ENCODE assay signal across 19 cellular contexts in the genomic region with DNA sequence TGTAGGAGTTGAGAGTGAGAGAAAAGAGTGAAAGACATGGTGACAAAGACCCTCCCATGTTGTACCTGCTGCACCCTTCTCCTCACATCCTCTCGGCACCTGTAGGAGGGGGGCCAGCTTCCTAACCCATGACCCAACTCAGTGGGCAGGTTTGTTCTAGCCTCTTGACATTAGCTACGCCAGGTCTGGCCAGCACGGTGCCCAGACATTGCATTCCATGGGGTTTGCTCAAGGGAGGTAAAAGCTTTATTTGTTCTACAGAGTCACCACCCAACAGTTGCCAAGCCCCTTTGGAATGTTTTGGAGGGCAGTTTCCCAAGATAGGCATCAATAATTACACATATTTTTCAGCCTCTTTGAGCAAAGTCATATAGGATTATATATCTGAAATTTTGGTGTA. TPM values are rescaled to one million over a fixed set of nuclear protein-coding genes. Genes with fewer than 3 reads are reported as not detected.
A peak's percentile ranks its signal among the peaks of the same experiment; 100 is the strongest.
DNase-seq lines count a peak whose midpoint lies in the region; ATAC-seq and TF ChIP-seq lines count a peak whose summit lies in the region.
"Had no signal": no experiment of that assay in that cellular context is flagged by ENCODE, and none has a peak within 500 bp of the region (broad histone marks: within the 10 kb centered on the region; RNA-seq: fewer than 3 reads in every experiment).

No MANE protein-coding gene starts in this region.

- H3K36me3 Mint-ChIP-seq in type B pancreatic cell = no peaks in the 10 kb centered on the region
- H3K36me3 Mint-ChIP-seq: CD14-positive monocyte; CD4-positive, alpha-beta memory T cell had no signal

- H3K27ac ChIP-seq in right atrium auricular region (no peak overlapping the region), heart right ventricle (no peak overlapping the region), RWPE2 (ENCODE audit: poor library complexity, severe bottlenecking) (peak overlapping the region; percentile 68), esophagus muscularis mucosa (replicated peaks in 1 of 4) (no peak overlapping the region)
- H3K27ac ChIP-seq: BLaER1 had no signal

- TF ChIP-seq EP300 in esophagus muscularis mucosa (IDR thresholded peaks at IDR 0.05) = no peak

- H3K4me3 Mint-ChIP-seq in type B pancreatic cell = no peak overlapping the region
- H3K4me3 Mint-ChIP-seq: CD14-positive monocyte; CD4-positive, alpha-beta memory T cell; H9 had no signal

- no peak overlapping the region for H3K4me3 ChIP-seq in right atrium auricular region
- H3K4me3 ChIP-seq in heart right ventricle = no peak overlapping the region
- no peak overlapping the region for H3K4me3 ChIP-seq in RWPE2 (ENCODE audit: severe bottlenecking)
- no peak overlapping the region for H3K4me3 ChIP-seq in esophagus muscularis mucosa
- H3K4me3 ChIP-seq: BLaER1 had no signal

- H3K36me3 ChIP-seq in right atrium auricular region (no peaks in the 10 kb centered on the region), heart right ventricle (no peaks in the 10 kb centered on the region), RWPE2 (ENCODE audit: low read depth) (no peaks in the 10 kb centered on the region), esophagus muscularis mucosa (no peaks in the 10 kb centered on the region)
- H3K36me3 ChIP-seq: BLaER1 had no signal

- intact Hi-C loops in heart right ventricle (cut with DNase I) = no loop called here
- intact Hi-C loops in esophagus muscularis mucosa (cut with DNase I) = no loop called here

- no peak overlapping the region for H3K27ac Mint-ChIP-seq in type B pancreatic cell
- H3K27ac Mint-ChIP-seq: CD14-positive monocyte, H9 had no signal

- TF ChIP-seq POLR2A in esophagus muscularis mucosa (IDR thresholded peaks at IDR 0.05; ENCODE audit: low read depth) = no peak

- TF ChIP-seq CTCF in right atrium auricular region (IDR thresholded peaks at IDR 0.05) (no peak), heart right ventricle (IDR thresholded peaks at IDR 0.05) (no peak), RWPE2 (IDR thresholded peaks at IDR 0.05; ENCODE audit: poor library complexity, severe bottlenecking) (no peak), esophagus muscularis mucosa (IDR thresholded peaks at IDR 0.05) (no peak), type B pancreatic cell (conservative IDR thresholded peaks at IDR 0.05) (no peak)

- H3K27me3 Mint-ChIP-seq in type B pancreatic cell = peaks cover 4% of the 10 kb centered on the region

- H3K9me3 Mint-ChIP-seq in type B pancreatic cell = no peaks in the 10 kb centered on the region

- ATAC-seq in heart right ventricle (no peak), RWPE2 (ENCODE audit: low read depth) (peak; percentile 87)

- peaks cover 0 to 28% of the 10 kb centered on the region in 2 donors for H3K9me3 ChIP-seq in right atrium auricular region
- peaks cover 0 to 38% (median 21%) of the 10 kb centered on the region in 11 donors for H3K9me3 ChIP-seq in heart right ventricle
- peaks cover 2% of the 10 kb centered on the region for H3K9me3 ChIP-seq in RWPE2 (ENCODE audit: severe bottlenecking)
- H3K9me3 ChIP-seq in esophagus muscularis mucosa = peaks cover 0 to 21% (median 9%) of the 10 kb centered on the region in 4 donors

- peak; percentile 36 for DNase-seq in right atrium auricular region (ENCODE audit: low spot score)
- DNase-seq in heart right ventricle = no peak
- DNase-seq in RWPE2 (ENCODE audit: low spot score) = no peak
- peak; percentile 80 for DNase-seq in esophagus muscularis mucosa (ENCODE audit: extremely low spot score)
- no peak for DNase-seq in type B pancreatic cell (ENCODE audit: extremely low spot score, unreplicated experiment)
- no peak for DNase-seq in retina
- DNase-seq in activated CD4-positive, alpha-beta T cell treated with anti-CD3 and anti-CD28 coated beads for 48 hours = no peak
- DNase-seq: 8988T; CD4-positive, alpha-beta memory T cell; DMS153; DMS79; GDM1; GOT3; H9 had no signal

- H3K4me1 Mint-ChIP-seq in type B pancreatic cell (ENCODE audit: unreplicated experiment) = no peaks in the 10 kb centered on the region
- H3K4me1 Mint-ChIP-seq: CD14-positive monocyte had no signal

- H3K27me3 ChIP-seq in right atrium auricular region (no peaks in the 10 kb centered on the region), heart right ventricle (peaks cover 0 to 38% (median 8%) of the 10 kb centered on the region in 7 donors), RWPE2 (ENCODE audit: insufficient read depth, poor library complexity, severe bottlenecking) (no peaks in the 10 kb centered on the region), esophagus muscularis mucosa (peaks cover 0 to 4% (median 0%) of the 10 kb centered on the region in 4 donors)
- H3K27me3 ChIP-seq: BLaER1 had no signal

- WGBS in heart right ventricle, 2 donors = 94% methylated on average over 3 of the region's 3 CpGs
- WGBS in esophagus muscularis mucosa = 87% methylated on average over 3 of the region's 3 CpGs

- H3K4me1 ChIP-seq in right atrium auricular region (no peaks in the 10 kb centered on the region), heart right ventricle (no peaks in the 10 kb centered on the region), RWPE2 (ENCODE audit: insufficient read depth, poor library complexity, severe bottlenecking) (peaks cover 15% of the 10 kb centered on the region), esophagus muscularis mucosa (no peaks in the 10 kb centered on the region)
- H3K4me1 ChIP-seq: BLaER1 had no signal

RNA-seq across cellular contexts. Expression of a gene that starts 22.7 kb away (rescaled TPM):
- total RNA-seq in right atrium auricular region (not detected), heart right ventricle (not detected), esophagus muscularis mucosa (not detected), type B pancreatic cell (ENCODE audit: low replicate concordance) (not detected in 2 replicates)
- polyA plus RNA-seq in heart right ventricle = not detected
- total RNA-seq: A673; CD4-positive, alpha-beta memory T cell; Daoy; H9 had no signal
- polyA plus RNA-seq: AG04450; CD14-positive monocyte; CD4-positive, alpha-beta memory T cell had no signal

Comparison
In these comparisons a context has a peak if more than half of its experiments do, and no peak if none do; other contexts are left out.
1. DNase-seq: peak in right atrium auricular region (single experiment) and esophagus muscularis mucosa (single experiment); none in heart right ventricle (0 of 2), RWPE2 (single experiment), type B pancreatic cell (single experiment), retina (single experiment) and activated CD4-positive, alpha-beta T cell treated with anti-CD3 and anti-CD28 coated beads for 48 hours (single experiment).